Comparison of ENCODE assay signal across 23 cellular contexts in genomic region chr2:238518127-238518827, GRCh38.
A peak's percentile ranks its signal among the peaks of the same experiment; 100 is the strongest.
DNase-seq lines count a peak whose midpoint lies in the region; ATAC-seq and TF ChIP-seq lines count a peak whose summit lies in the region.
"Had no signal": no experiment of that assay in that cellular context is flagged by ENCODE, and none has a peak within 500 bp of the region (broad histone marks: within the 10 kb centered on the region; RNA-seq: fewer than 3 reads in every experiment).

No MANE protein-coding gene starts in this region.

- H3K27me3 ChIP-seq in aorta (ENCODE audit: control insufficient read depth in 1 of 2, insufficient read depth in 2 of 2, low read length in 1 of 2): no peaks in the 10 kb centered on the region
- H3K27me3 ChIP-seq: pancreas had no signal

- no peaks in the 10 kb centered on the region for H3K4me1 ChIP-seq in aorta (ENCODE audit: control insufficient read depth in 1 of 2, insufficient read depth in 2 of 2, low read length in 2 of 2)
- H3K4me1 ChIP-seq: A549, pancreas had no signal

- ATAC-seq in sciatic nerve: peak; percentile 58
- ATAC-seq in HG02763 (IDR thresholded peaks at IDR 0.05; ENCODE audit: unreplicated experiment): no peak
- ATAC-seq in aorta (ENCODE audit: low FRiP score): no peak
- no peak for ATAC-seq in GM18873 (IDR thresholded peaks at IDR 0.05; ENCODE audit: low FRiP score, unreplicated experiment)
- ATAC-seq: A549, HCT116, pancreas had no signal

- H3K36me3 ChIP-seq in aorta (ENCODE audit: control insufficient read depth in 1 of 2, insufficient read depth in 2 of 2, low read length in 1 of 2): no peaks in the 10 kb centered on the region
- H3K36me3 ChIP-seq: brain microvascular endothelial cell, pancreas had no signal

- H3K27ac ChIP-seq in aorta (ENCODE audit: low read depth in 1 of 2, low read length in 2 of 2): no peak overlapping the region
- H3K27ac ChIP-seq: A549, brain microvascular endothelial cell, epithelial cell of prostate, pancreas had no signal

- H3K4me3 ChIP-seq in aorta (ENCODE audit: low read length in 2 of 2): no peak overlapping the region
- H3K4me3 ChIP-seq: A549, pancreas, smooth muscle cell had no signal

- intact Hi-C loops in sciatic nerve (cut with DNase I): no loop called here
- intact Hi-C loops in aorta (cut with DNase I): no loop called here

- DNase-seq in AG09319 (ENCODE audit: extremely low read depth, low read depth) (peak; percentile 82), HS-5 (ENCODE audit: low read depth) (peak; percentile 83), fibroblast of peridontal ligament (ENCODE audit: extremely low read depth) (peak; percentile 38), sciatic nerve (ENCODE audit: low spot score) (no peak), NCI-H1694 treated with DMSO at 0.1 percent for 48 hours (lab: John Stamatoyannopoulos, UW) (no peak), aorta (no peak)
- DNase-seq: activated B cell treated with CpG ODN at 0.5 μM for 24 hours; activated CD4-positive, alpha-beta memory T cell treated with anti-CD3 and anti-CD28 coated beads, Interleukin-2, amount 10 ng/mL, durations not matched to agents 7 days and 5 days; activated T-cell treated with anti-CD3 and anti-CD28 coated beads, Interleukin-2, amount 50 U/mL, for 1 hour; brain microvascular endothelial cell; head of caudate nucleus; Karpas-422; naive B cell; NCI-H1417; NCI-H526; pancreas; stimulated activated CD8-positive, alpha-beta memory T cell treated with anti-CD3 and anti-CD28 coated beads, Interleukin-4, amount 100 ng/mL, for 48 hours had no signal

- H3K9me3 ChIP-seq in aorta (ENCODE audit: control insufficient read depth, low read length): peaks cover 3% of the 10 kb centered on the region
- H3K9me3 ChIP-seq: pancreas had no signal

- TF ChIP-seq CTCF in AG09319 (IDR thresholded peaks at IDR 0.05; ENCODE audit: low read depth, low read length): peak; percentile 27

- WGBS in aorta, 2 donors: 46 to 67% methylated on average over 20 of the region's 20 CpGs

Comparison
In these comparisons a context has a peak if more than half of its experiments do, and no peak if none do; other contexts are left out.
1. DNase-seq: peak in AG09319 (single experiment), HS-5 (single experiment) and fibroblast of peridontal ligament (single experiment); none in sciatic nerve (single experiment), NCI-H1694 treated with DMSO at 0.1 percent for 48 hours (single experiment) and aorta (0 of 2).